8 cellular contexts compared by ENCODE assay signal in genomic region chr21:42199488-42200463, GRCh38. TPM values are rescaled to one million over a fixed set of nuclear protein-coding genes. Genes with fewer than 3 reads are reported as not detected.
DNase-seq lines count a peak whose midpoint lies in the region; ATAC-seq and TF ChIP-seq lines count a peak whose summit lies in the region.

No MANE protein-coding gene starts in this region.

- TF ChIP-seq POLR2A in Peyer's patch (IDR thresholded peaks at IDR 0.05): no peak

- ATAC-seq in activated T-cell treated with anti-CD3 and anti-CD28 coated beads, Interleukin-2, amount 50 U/mL, for 72 hours (replicated peaks in 1 of 2): peak; percentile 53 to 67
- no peak for ATAC-seq in HG02973 (IDR thresholded peaks at IDR 0.05; ENCODE audit: unreplicated experiment)

- no peak for DNase-seq in activated T-cell treated with anti-CD3 and anti-CD28 coated beads, Interleukin-2, amount 50 U/mL, for 72 hours
- no peak for DNase-seq in activated T-cell treated with anti-CD3 and anti-CD28 coated beads, Interleukin-2, amount 50 U/mL, for 1 hour
- DNase-seq in Peyer's patch (peak in 2 of 3 donors; percentile 48 to 69), epithelial cell of esophagus (ENCODE audit: low read depth) (peak; percentile 88), skeletal muscle cell (ENCODE audit: low read depth) (peak; percentile 57), SK-N-SH (no peak), NCI-H2107 (lab: John Stamatoyannopoulos, UW) (no peak)

- H3K9me3 Mint-ChIP-seq in activated T-cell treated with anti-CD3 and anti-CD28 coated beads, Interleukin-2, amount 50 U/mL, for 72 hours: no peaks in the 10 kb centered on the region

- H3K27me3 ChIP-seq in Peyer's patch (no peaks in the 10 kb centered on the region), SK-N-SH (ENCODE audit: insufficient read depth) (no peaks in the 10 kb centered on the region)

- H3K79me2 ChIP-seq in SK-N-SH (ENCODE audit: insufficient read depth): no peaks in the 10 kb centered on the region

- peaks cover 0 to 1% of the 10 kb centered on the region in 2 donors for H3K36me3 Mint-ChIP-seq in activated T-cell treated with anti-CD3 and anti-CD28 coated beads, Interleukin-2, amount 50 U/mL, for 72 hours (ENCODE audit: insufficient read depth in 2 of 2)

- H3K9me2 ChIP-seq in SK-N-SH: no peaks in the 10 kb centered on the region

- H3K27ac ChIP-seq in Peyer's patch (peak overlapping the region in 3 of 4 donors; percentile 5 to 50 (median 48)), SK-N-SH (ENCODE audit: low read depth in 2 of 2, low read length in 1 of 2) (peak overlapping the region in 1 of 2 experiments; percentile 53; a peak in 1 of 4 replicates)

- H3F3A ChIP-seq in SK-N-SH (replicated peaks; ENCODE audit: insufficient read depth): no peaks in the 10 kb centered on the region

- H3K4me1 ChIP-seq in Peyer's patch (peaks cover 0 to 14% (median 9%) of the 10 kb centered on the region in 4 donors), SK-N-SH (ENCODE audit: control insufficient read depth in 1 of 2, insufficient read depth in 2 of 2, low read depth in 1 of 2, low read length in 1 of 2) (peaks cover 0 to 6% of the 10 kb centered on the region in 2 experiments; a peak in 2 of 4 replicates)

- no peaks in the 10 kb centered on the region for H3K36me3 ChIP-seq in Peyer's patch
- H3K36me3 ChIP-seq in SK-N-SH (replicated peaks in 1 of 2; ENCODE audit: control insufficient read depth in 1 of 2, insufficient read depth in 2 of 2, low read length in 1 of 2): no peaks in the 10 kb centered on the region

- H3K9ac ChIP-seq in SK-N-SH: no peak overlapping the region

- WGBS in SK-N-SH (ENCODE audit: low lambda C conversion rate): 41% methylated on average over 6 of the region's 9 CpGs

- POLR2A ChIA-PET in SK-N-SH (lab: Yijun Ruan, JAX): no interaction called here

- H3K4me1 Mint-ChIP-seq in activated T-cell treated with anti-CD3 and anti-CD28 coated beads, Interleukin-2, amount 50 U/mL, for 72 hours (ENCODE audit: low read depth): peaks cover 58% of the 10 kb centered on the region

- no peak overlapping the region for H2AFZ ChIP-seq in SK-N-SH (ENCODE audit: low read depth)

- peak overlapping the region in 1 of 2 donors; percentile 45 for H3K4me3 Mint-ChIP-seq in activated T-cell treated with anti-CD3 and anti-CD28 coated beads, Interleukin-2, amount 50 U/mL, for 72 hours

- H3K4me2 ChIP-seq in SK-N-SH: no peak overlapping the region

- TF ChIP-seq RAD21 in SK-N-SH (IDR thresholded peaks at IDR 0.05; ENCODE audit: low read length): no peak

- H3K27ac Mint-ChIP-seq in activated T-cell treated with anti-CD3 and anti-CD28 coated beads, Interleukin-2, amount 50 U/mL, for 72 hours: peak overlapping the region; percentile 46

- TF ChIP-seq CTCF in Peyer's patch (IDR thresholded peaks at IDR 0.05) (no peak), epithelial cell of esophagus (IDR thresholded peaks at IDR 0.05; ENCODE audit: insufficient read depth, low read depth, low read length, missing control alignments) (no peak), SK-N-SH (IDR thresholded peaks at IDR 0.05) (no peak)

- H3K4me3 ChIP-seq in Peyer's patch (no peak overlapping the region), epithelial cell of esophagus (ENCODE audit: low read length) (no peak overlapping the region), skeletal muscle cell (ENCODE audit: low read depth, low read length) (no peak overlapping the region), SK-N-SH (ENCODE audit: low read depth in 2 of 2, low read length in 1 of 2) (no peak overlapping the region)

- no peak for TF ChIP-seq EP300 in SK-N-SH (IDR thresholded peaks at IDR 0.05; ENCODE audit: borderline replicate concordance in 1 of 2, low read depth in 1 of 2, low read length in 1 of 2)

- CTCF ChIA-PET in SK-N-SH (lab: Yijun Ruan, JAX): interaction anchor here (1.2 kb wide), 2 partner anchors 38 to 54 kb away, joined by 4 to 5 read pairs; no protein-coding TSS in a partner anchor

- no peaks in the 10 kb centered on the region for H4K20me1 ChIP-seq in SK-N-SH (ENCODE audit: insufficient read depth)

- no peaks in the 10 kb centered on the region for H3K9me3 ChIP-seq in Peyer's patch
- no peaks in the 10 kb centered on the region for H3K9me3 ChIP-seq in SK-N-SH

- H3K27me3 Mint-ChIP-seq in activated T-cell treated with anti-CD3 and anti-CD28 coated beads, Interleukin-2, amount 50 U/mL, for 72 hours (ENCODE audit: low read depth): no peaks in the 10 kb centered on the region

TF ChIP-seq in SK-N-SH, 30 proteins besides CTCF, POLR2A, EP300 and RAD21:
- TF ChIP-seq SIN3A (IDR thresholded peaks at IDR 0.05; ENCODE audit: borderline replicate concordance, low read depth, low read length) (no peak), FOSL2 (IDR thresholded peaks at IDR 0.05; ENCODE audit: borderline replicate concordance, low read depth) (no peak)
- TF ChIP-seq, protein P1, sequence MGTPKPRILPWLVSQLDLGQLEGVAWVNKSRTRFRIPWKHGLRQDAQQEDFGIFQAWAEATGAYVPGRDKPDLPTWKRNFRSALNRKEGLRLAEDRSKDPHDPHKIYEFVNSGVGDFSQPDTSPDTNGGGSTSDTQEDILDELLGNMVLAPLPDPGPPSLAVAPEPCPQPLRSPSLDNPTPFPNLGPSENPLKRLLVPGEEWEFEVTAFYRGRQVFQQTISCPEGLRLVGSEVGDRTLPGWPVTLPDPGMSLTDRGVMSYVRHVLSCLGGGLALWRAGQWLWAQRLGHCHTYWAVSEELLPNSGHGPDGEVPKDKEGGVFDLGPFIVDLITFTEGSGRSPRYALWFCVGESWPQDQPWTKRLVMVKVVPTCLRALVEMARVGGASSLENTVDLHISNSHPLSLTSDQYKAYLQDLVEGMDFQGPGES (IDR thresholded peaks at IDR 0.05; ENCODE audit: low read depth, low read length): no peak
- TF ChIP-seq, protein P2, sequence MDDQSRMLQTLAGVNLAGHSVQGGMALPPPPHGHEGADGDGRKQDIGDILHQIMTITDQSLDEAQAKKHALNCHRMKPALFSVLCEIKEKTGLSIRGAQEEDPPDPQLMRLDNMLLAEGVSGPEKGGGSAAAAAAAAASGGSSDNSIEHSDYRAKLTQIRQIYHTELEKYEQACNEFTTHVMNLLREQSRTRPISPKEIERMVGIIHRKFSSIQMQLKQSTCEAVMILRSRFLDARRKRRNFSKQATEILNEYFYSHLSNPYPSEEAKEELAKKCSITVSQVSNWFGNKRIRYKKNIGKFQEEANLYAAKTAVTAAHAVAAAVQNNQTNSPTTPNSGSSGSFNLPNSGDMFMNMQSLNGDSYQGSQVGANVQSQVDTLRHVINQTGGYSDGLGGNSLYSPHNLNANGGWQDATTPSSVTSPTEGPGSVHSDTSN (IDR thresholded peaks at IDR 0.05): no peak

RNA-seq across cellular contexts. Expression of gene ABCG1, which starts 19.2 kb away (rescaled TPM):
- total RNA-seq in activated T-cell treated with anti-CD3 and anti-CD28 coated beads, Interleukin-2, amount 50 U/mL, for 72 hours: 10 to 100 TPM; 53.1 to 55.5 TPM
- total RNA-seq in Peyer's patch: 10 to 100 TPM; 33.0 to 68.5 (median 40.8) TPM
- polyA plus RNA-seq in SK-N-SH (2012; rRNA removed): 0.07 and 0.11 TPM in 2 replicates
- 0.06 and 0.13 TPM in 2 replicates for polyA plus RNA-seq in SK-N-SH (2012; cell fraction: cytosol; rRNA removed)
- polyA plus RNA-seq in SK-N-SH (2012; cell fraction: nucleus; rRNA removed): 0.14 and 0.18 TPM in 2 replicates

Comparison
In these comparisons a context has a peak if more than half of its experiments do, and no peak if none do; other contexts are left out.
1. DNase-seq: peak in Peyer's patch (2 of 3), epithelial cell of esophagus (single experiment) and skeletal muscle cell (single experiment); none in activated T-cell treated with anti-CD3 and anti-CD28 coated beads, Interleukin-2, amount 50 U/mL, for 72 hours (0 of 2), activated T-cell treated with anti-CD3 and anti-CD28 coated beads, Interleukin-2, amount 50 U/mL, for 1 hour (single experiment), SK-N-SH (single experiment) and NCI-H2107 (single experiment).